In genomic region chr4:2977116-2978097, GRCh38 we compare ENCODE assay signal across 10 cellular contexts. TPM values are rescaled to one million over a fixed set of nuclear protein-coding genes. Genes with fewer than 3 reads are reported as not detected.
A peak's percentile ranks its signal among the peaks of the same experiment; 100 is the strongest.
DNase-seq lines count a peak whose midpoint lies in the region; ATAC-seq lines count a peak whose summit lies in the region.
"Had no signal": no experiment of that assay in that cellular context is flagged by ENCODE, and none has a peak within 500 bp of the region (broad histone marks: within the 10 kb centered on the region; RNA-seq: fewer than 3 reads in every experiment).

No MANE protein-coding gene starts in this region.

- peaks cover 41% of the 10 kb centered on the region for H3K27me3 Mint-ChIP-seq in activated naive CD4-positive, alpha-beta T cell treated with anti-CD3 and anti-CD28 coated beads, Interleukin-2, amount 10 ng/mL, durations not matched to agents 7 days and 5 days
- no peaks in the 10 kb centered on the region for H3K27me3 Mint-ChIP-seq in activated naive CD4-positive, alpha-beta T cell treated with anti-CD3 and anti-CD28 coated beads for 36 hours (ENCODE audit: low read depth)

- H3K4me1 Mint-ChIP-seq in activated naive CD4-positive, alpha-beta T cell treated with anti-CD3 and anti-CD28 coated beads, Interleukin-2, amount 10 ng/mL, durations not matched to agents 7 days and 5 days = peaks cover 2% of the 10 kb centered on the region
- no peaks in the 10 kb centered on the region for H3K4me1 Mint-ChIP-seq in activated naive CD4-positive, alpha-beta T cell treated with anti-CD3 and anti-CD28 coated beads for 36 hours (ENCODE audit: low read depth)

- in situ Hi-C loops in SK-MEL-5 (cut with HindIII; ENCODE audit: low pct_unique_long_range_greater_than_20kb, low sequenced_read_pairs) = no loop called here

- peak overlapping the region; percentile 58 for H3K27ac Mint-ChIP-seq in activated naive CD4-positive, alpha-beta T cell treated with anti-CD3 and anti-CD28 coated beads, Interleukin-2, amount 10 ng/mL, durations not matched to agents 7 days and 5 days
- no peak overlapping the region for H3K27ac Mint-ChIP-seq in activated naive CD4-positive, alpha-beta T cell treated with anti-CD3 and anti-CD28 coated beads for 36 hours
- H3K27ac Mint-ChIP-seq: activated naive CD4-positive, alpha-beta T cell treated with anti-CD3 and anti-CD28 coated beads, Interleukin-2, amount 50 U/mL, for 72 hours had no signal

- intact Hi-C loops in activated naive CD4-positive, alpha-beta T cell treated with anti-CD3 and anti-CD28 coated beads for 36 hours (cut with micrococcal nuclease) = loop anchor here (1.0 to 10.0 kb wide), 2 partner anchors 60 to 467 kb away; partner anchors contain the start of gene HGFAC

- H3K36me3 Mint-ChIP-seq in activated naive CD4-positive, alpha-beta T cell treated with anti-CD3 and anti-CD28 coated beads, Interleukin-2, amount 10 ng/mL, durations not matched to agents 7 days and 5 days = no peaks in the 10 kb centered on the region
- H3K36me3 Mint-ChIP-seq in activated naive CD4-positive, alpha-beta T cell treated with anti-CD3 and anti-CD28 coated beads for 36 hours (ENCODE audit: low read depth) = peaks cover 2% of the 10 kb centered on the region

- DNase-seq in activated naive CD4-positive, alpha-beta T cell treated with anti-CD3 and anti-CD28 coated beads, Interleukin-2, amount 10 ng/mL, durations not matched to agents 7 days and 5 days = no peak
- no peak for DNase-seq in activated naive CD4-positive, alpha-beta T cell treated with anti-CD3 and anti-CD28 coated beads for 36 hours
- peak; percentile 53 for DNase-seq in SK-MEL-5 (ENCODE audit: low read depth, low spot score)
- peak; percentile 36 for DNase-seq in globus pallidus (ENCODE audit: low spot score)
- peak; percentile 80 for DNase-seq in superior temporal gyrus (ENCODE audit: extremely low spot score)
- DNase-seq in DMS153 treated with DMSO at 0.1 percent for 48 hours (lab: John Stamatoyannopoulos, UW; ENCODE audit: unreplicated experiment) = no peak
- no peak for DNase-seq in SK-N-DZ (ENCODE audit: low spot score)
- DNase-seq: spleen had no signal

- H3K4me3 Mint-ChIP-seq in activated naive CD4-positive, alpha-beta T cell treated with anti-CD3 and anti-CD28 coated beads, Interleukin-2, amount 10 ng/mL, durations not matched to agents 7 days and 5 days = no peak overlapping the region
- no peak overlapping the region for H3K4me3 Mint-ChIP-seq in activated naive CD4-positive, alpha-beta T cell treated with anti-CD3 and anti-CD28 coated beads for 36 hours

- H3K9me3 Mint-ChIP-seq in activated naive CD4-positive, alpha-beta T cell treated with anti-CD3 and anti-CD28 coated beads, Interleukin-2, amount 10 ng/mL, durations not matched to agents 7 days and 5 days = peaks cover 15% of the 10 kb centered on the region
- H3K9me3 Mint-ChIP-seq in activated naive CD4-positive, alpha-beta T cell treated with anti-CD3 and anti-CD28 coated beads for 36 hours = peaks cover 9% of the 10 kb centered on the region

- CTCF ChIA-PET in activated naive CD4-positive, alpha-beta T cell treated with anti-CD3 and anti-CD28 coated beads, Interleukin-2, amount 10 ng/mL, durations not matched to agents 7 days and 5 days (lab: Charles Lee) = interaction anchor here (0.7 to 3.9 kb wide), 11 partner anchors 12 to 545 kb away, joined by 3 to 25 read pairs (median 5); partner anchors contain the start of genes GRK4 and NOP14
- CTCF ChIA-PET in activated naive CD4-positive, alpha-beta T cell treated with anti-CD3 and anti-CD28 coated beads for 36 hours (lab: Charles Lee) = interaction anchor here (0.6 to 4.5 kb wide), 23 partner anchors 12 to 369 kb away, joined by 3 to 55 read pairs (median 5); partner anchors contain the start of genes GRK4 and NOP14

- no peak for ATAC-seq in GM19351 (IDR thresholded peaks at IDR 0.05; ENCODE audit: unreplicated experiment)

RNA-seq across cellular contexts. Expression of gene GRK4, which starts 14.0 kb away (rescaled TPM):
- 1 to 10 TPM; 1.3 to 2.1 TPM for total RNA-seq in activated naive CD4-positive, alpha-beta T cell treated with anti-CD3 and anti-CD28 coated beads for 36 hours
- 2.2 and 3.2 TPM in 2 replicates for total RNA-seq in SK-MEL-5 (2014; rRNA removed; shearing (Covaris generic))
- 3.7 and 4.0 TPM in 2 replicates for polyA plus RNA-seq in SK-MEL-5 (2015; cell fraction: cytosol; rRNA removed)
- 1.4 and 3.8 TPM in 2 replicates for polyA plus RNA-seq in SK-MEL-5 (2015; cell fraction: nucleus; rRNA removed)
- 8.1 and 10.0 TPM in 2 replicates for polyA plus RNA-seq in SK-N-DZ (2014; cell fraction: cytosol; rRNA removed)
- polyA plus RNA-seq in SK-N-DZ (2014; cell fraction: nucleus; rRNA removed) = 6.7 and 7.3 TPM in 2 replicates

RNA-seq across cellular contexts. Expression of gene NOP14, which starts 14.2 kb away (rescaled TPM):
- total RNA-seq in activated naive CD4-positive, alpha-beta T cell treated with anti-CD3 and anti-CD28 coated beads for 36 hours = 10 to 100 TPM; 48.3 to 55.1 TPM
- 22.5 and 26.1 TPM in 2 replicates for total RNA-seq in SK-MEL-5 (2014; rRNA removed; shearing (Covaris generic))
- 27.5 and 36.9 TPM in 2 replicates for polyA plus RNA-seq in SK-MEL-5 (2015; cell fraction: cytosol; rRNA removed)
- polyA plus RNA-seq in SK-MEL-5 (2015; cell fraction: nucleus; rRNA removed) = 23.7 and 24.4 TPM in 2 replicates
- 15.0 and 18.6 TPM in 2 replicates for polyA plus RNA-seq in SK-N-DZ (2014; cell fraction: cytosol; rRNA removed)
- polyA plus RNA-seq in SK-N-DZ (2014; cell fraction: nucleus; rRNA removed) = 16.9 and 19.7 TPM in 2 replicates

Comparison
In these comparisons a context has a peak if more than half of its experiments do, and no peak if none do; other contexts are left out.
1. DNase-seq: peak in SK-MEL-5 (single experiment), globus pallidus (single experiment) and superior temporal gyrus (single experiment); none in activated naive CD4-positive, alpha-beta T cell treated with anti-CD3 and anti-CD28 coated beads, Interleukin-2, amount 10 ng/mL, durations not matched to agents 7 days and 5 days (single experiment), activated naive CD4-positive, alpha-beta T cell treated with anti-CD3 and anti-CD28 coated beads for 36 hours (single experiment), DMS153 treated with DMSO at 0.1 percent for 48 hours (single experiment) and SK-N-DZ (single experiment).